In the genomic region with DNA sequence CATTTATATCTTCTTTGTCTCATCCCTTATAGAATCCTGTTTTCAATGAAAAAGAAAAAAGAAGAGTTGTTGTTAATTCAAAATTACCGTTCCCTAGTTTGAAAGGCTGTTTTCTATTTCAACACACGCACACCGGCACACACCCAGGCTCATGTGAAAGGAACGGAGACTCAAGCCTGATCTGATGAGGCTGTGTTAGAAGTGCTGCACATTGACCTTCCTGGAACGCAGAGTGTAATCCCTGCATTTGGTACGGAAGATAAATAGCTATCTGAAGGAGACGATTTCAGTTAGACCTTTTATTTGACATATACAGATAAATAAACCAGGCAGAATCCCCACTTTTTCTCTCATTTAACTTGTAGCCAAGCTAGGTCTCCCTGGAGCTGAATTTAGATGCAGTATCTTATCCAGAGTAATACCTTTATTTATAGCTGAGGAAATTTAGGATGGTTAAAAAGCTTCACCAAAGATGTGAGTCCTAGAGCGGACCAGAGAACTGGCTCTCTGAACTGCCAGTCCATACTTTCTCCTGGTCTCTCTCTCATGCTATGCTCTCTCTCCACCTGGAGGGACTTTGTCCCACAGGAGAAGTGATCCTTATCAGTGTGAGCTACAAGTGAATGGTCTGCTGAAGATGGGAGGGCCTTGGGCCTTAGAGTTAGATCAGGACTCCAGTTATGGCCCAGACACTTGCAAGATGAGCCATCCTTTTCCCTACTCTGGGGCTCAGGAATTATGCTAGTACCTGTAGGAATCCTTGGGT, we compare ENCODE assay signal across 16 cellular contexts. TPM values are rescaled to one million over a fixed set of nuclear protein-coding genes. Genes with fewer than 3 reads are reported as not detected.
DNase-seq lines count a peak whose midpoint lies in the region; ATAC-seq, FAIRE-seq and TF ChIP-seq lines count a peak whose summit lies in the region.
"Had no signal": no experiment of that assay in that cellular context is flagged by ENCODE, and none has a peak within 500 bp of the region (broad histone marks: within the 10 kb centered on the region; RNA-seq: fewer than 3 reads in every experiment).

No MANE protein-coding gene starts in this region.

- DNase-seq in HepG2 (ENCODE audit: low spot score), result peak; percentile 13
- no peak for DNase-seq in right lobe of liver
- DNase-seq in fibroblast of villous mesenchyme (ENCODE audit: low read depth), result peak; percentile 72
- DNase-seq in nephron progenitor cell, result no peak
- no peak for DNase-seq in A172 (ENCODE audit: low spot score)
- no peak for DNase-seq in glutamatergic neuron
- DNase-seq: BE2C; CD4-positive, alpha-beta memory T cell; DMS79; GM23248 had no signal

- no peak overlapping the region for H3K4me3 ChIP-seq in HepG2 (replicated peaks in 1 of 3; ENCODE audit: insufficient read depth in 1 of 3, low read depth in 2 of 3, low read length in 3 of 3)
- no peak overlapping the region for H3K4me3 ChIP-seq in right lobe of liver
- no peak overlapping the region for H3K4me3 ChIP-seq in fibroblast of villous mesenchyme (ENCODE audit: low read depth, low read length)
- H3K4me3 ChIP-seq: A549, GM12878, GM23248 had no signal

- CTCF ChIA-PET in HepG2 (lab: Yijun Ruan, JAX; ENCODE audit: low intra/inter-chr PET ratio, low total read pairs), result no interaction called here

- H3K4me1 ChIP-seq in HepG2 (ENCODE audit: insufficient read depth, low read length), result peaks cover 12% of the 10 kb centered on the region
- no peaks in the 10 kb centered on the region for H3K4me1 ChIP-seq in right lobe of liver
- H3K4me1 ChIP-seq: A549, BE2C had no signal

- in situ Hi-C loops in HepG2 (cut with HindIII; ENCODE audit: extremely low pct_ligation_motif_present, low pct_unique_long_range_greater_than_20kb), result no loop called here

- H3K9me3 ChIP-seq in HepG2 (ENCODE audit: low read length) (no peaks in the 10 kb centered on the region), right lobe of liver (no peaks in the 10 kb centered on the region)
- H3K9me3 ChIP-seq: A549, BE2C had no signal

- H3K79me2 ChIP-seq in HepG2 (ENCODE audit: insufficient read depth, low read length), result peaks cover 27% of the 10 kb centered on the region

- H3K27me3 Mint-ChIP-seq in nephron progenitor cell (ENCODE audit: low read depth, poor library complexity) (no peaks in the 10 kb centered on the region), glutamatergic neuron (ENCODE audit: unreplicated experiment) (no peaks in the 10 kb centered on the region)
- H3K27me3 Mint-ChIP-seq: CD4-positive, alpha-beta memory T cell had no signal

- H3K27ac Mint-ChIP-seq in nephron progenitor cell (peak overlapping the region; percentile 43), glutamatergic neuron (ENCODE audit: unreplicated experiment) (no peak overlapping the region)

- no peak for TF ChIP-seq POLR2A in HepG2 (IDR thresholded peaks at IDR 0.05; ENCODE audit: insufficient read depth in 1 of 2, low read depth in 2 of 2, low read length in 2 of 2)
- no peak for TF ChIP-seq POLR2A in right lobe of liver (IDR thresholded peaks at IDR 0.05)

- BruUV-seq in HepG2 (replicated peaks; lab: Mats Ljungman, UMichigan), result TSS peak; percentile 15

- no peak overlapping the region for H3K27ac ChIP-seq in HepG2 (ENCODE audit: extremely low read length, insufficient read depth, low read length)
- H3K27ac ChIP-seq in right lobe of liver, result no peak overlapping the region
- H3K27ac ChIP-seq: A549, C4-2B had no signal

- H3K27me3 ChIP-seq in HepG2 (ENCODE audit: control insufficient read depth in 1 of 2, insufficient read depth in 2 of 2, low read length in 2 of 2) (no peaks in the 10 kb centered on the region), right lobe of liver (no peaks in the 10 kb centered on the region)
- H3K27me3 ChIP-seq: BE2C had no signal

- TF ChIP-seq RAD21 in HepG2 (CRISPR knock-in tag; IDR thresholded peaks at IDR 0.05), result no peak

- no peak overlapping the region for H2AFZ ChIP-seq in HepG2 (ENCODE audit: low read length)
- H2AFZ ChIP-seq: GM23248 had no signal

- H4K20me1 ChIP-seq in HepG2 (ENCODE audit: insufficient read depth, low read length), result no peaks in the 10 kb centered on the region

- intact Hi-C loops in HepG2 (cut with micrococcal nuclease; ENCODE audit: unreplicated experiment), result no loop called here
- intact Hi-C loops in right lobe of liver (cut with DNase I), result no loop called here

- H3K36me3 Mint-ChIP-seq in nephron progenitor cell (ENCODE audit: low read depth) (peaks cover 44% of the 10 kb centered on the region), glutamatergic neuron (ENCODE audit: unreplicated experiment) (peaks cover 6% of the 10 kb centered on the region)

- no peak overlapping the region for H3K9ac ChIP-seq in HepG2 (ENCODE audit: insufficient read depth, low read depth, low read length)
- H3K9ac ChIP-seq: GM23248 had no signal

- peak; percentile 12 for FAIRE-seq in HepG2 (lab: Jason Lieb, UNC)
- FAIRE-seq: A549, GM12878, GM18507, H54 had no signal

- no peak overlapping the region for H3K4me2 ChIP-seq in HepG2 (ENCODE audit: low read depth, low read length)
- H3K4me2 ChIP-seq: A549 had no signal

- H3K4me1 Mint-ChIP-seq in nephron progenitor cell (no peaks in the 10 kb centered on the region), glutamatergic neuron (ENCODE audit: low read depth, unreplicated experiment) (peaks cover 8% of the 10 kb centered on the region)

- ATAC-seq in HepG2 (peak; percentile 74), right lobe of liver (no peak), HG02588 (IDR thresholded peaks at IDR 0.05; ENCODE audit: unreplicated experiment) (no peak)
- ATAC-seq: A549, GM12878 had no signal

- TF ChIP-seq EP300 in HepG2 (IDR thresholded peaks at IDR 0.05; ENCODE audit: low read depth in 2 of 2, low read length in 2 of 2), result no peak
- no peak for TF ChIP-seq EP300 in HepG2 (CRISPR knock-in tag; IDR thresholded peaks at IDR 0.05; ENCODE audit: borderline replicate concordance)

- no peak for TF ChIP-seq CTCF in HepG2 (CRISPR knock-in tag; IDR thresholded peaks at IDR 0.05)
- TF ChIP-seq CTCF in right lobe of liver (IDR thresholded peaks at IDR 0.05), result no peak
- no peak for TF ChIP-seq CTCF in fibroblast of villous mesenchyme (IDR thresholded peaks at IDR 0.05; ENCODE audit: insufficient read depth, low read depth, low read length)
- TF ChIP-seq CTCF in nephron progenitor cell (IDR thresholded peaks at IDR 0.05), result no peak
- TF ChIP-seq CTCF in glutamatergic neuron (IDR thresholded peaks at IDR 0.05; ENCODE audit: partially characterized antibody, unreplicated experiment), result no peak

- 95% methylated on average over 8 of the region's 8 CpGs for WGBS in HepG2 (ENCODE audit: low lambda C conversion rate)
- WGBS in right lobe of liver (ENCODE audit: insufficient coverage, low coverage, low lambda C conversion rate, missing lambda C conversion rate), result 82% methylated on average over 8 of the region's 8 CpGs

- H3K9me3 Mint-ChIP-seq in nephron progenitor cell (peaks cover 8% of the 10 kb centered on the region), glutamatergic neuron (ENCODE audit: unreplicated experiment) (peaks cover 2% of the 10 kb centered on the region)

- H3K36me3 ChIP-seq in HepG2 (replicated peaks in 1 of 2; ENCODE audit: control insufficient read depth in 1 of 2, insufficient read depth in 2 of 2, low read length in 2 of 2) (no peaks in the 10 kb centered on the region; a peak in 1 of 5 replicates), right lobe of liver (no peaks in the 10 kb centered on the region)
- H3K36me3 ChIP-seq: BE2C had no signal

- POLR2A ChIA-PET in HepG2 (lab: Yijun Ruan, JAX), result no interaction called here

- no peak overlapping the region for H3K4me3 Mint-ChIP-seq in nephron progenitor cell
- H3K4me3 Mint-ChIP-seq in glutamatergic neuron (ENCODE audit: unreplicated experiment), result no peak overlapping the region

TF ChIP-seq in HepG2, 621 proteins besides CTCF, POLR2A, EP300 and RAD21:
- TF ChIP-seq CBX2 (IDR thresholded peaks at IDR 0.05; ENCODE audit: low read depth, low read length) (no peak), CBX2 (CRISPR knock-in tag; IDR thresholded peaks at IDR 0.05; ENCODE audit: low read depth) (no peak), HNF4A (CRISPR knock-in tag; IDR thresholded peaks at IDR 0.05) (peak; percentile 59; the same call in 1 of the 2 replicates)

RNA-seq across cellular contexts. Expression of a gene that starts 30.6 kb away (rescaled TPM):
- total RNA-seq in HepG2 (2016; rRNA removed; fragmentation: Illumina TruSeq; extraction: Trizol), result 33.6 and 40.1 TPM in 2 replicates
- total RNA-seq in HepG2 (2016; cell fraction: cytosol; rRNA removed; fragmentation: Illumina TruSeq; extraction: Trizol; ENCODE audit: low read depth), result 66.8 and 68.7 TPM in 2 replicates
- total RNA-seq in HepG2 (2016; cell fraction: insoluble cytoplasmic fraction; rRNA removed; fragmentation: Illumina TruSeq; extraction: Trizol), result 37.5 and 40.8 TPM in 2 replicates
- 38.1 and 58.6 TPM in 2 replicates for total RNA-seq in HepG2 (2016; cell fraction: membrane; rRNA removed; fragmentation: Illumina TruSeq; extraction: Trizol)
- total RNA-seq in HepG2 (2016; cell fraction: nucleus; rRNA removed; fragmentation: Illumina TruSeq; extraction: Trizol), result 50.7 and 54.4 TPM in 2 replicates
- 12.9 and 15.4 TPM in 2 replicates for polyA plus RNA-seq in HepG2 (2011; rRNA removed)
- 6.9 and 9.0 TPM in 2 replicates for polyA plus RNA-seq in HepG2 (2011; cell fraction: cytosol; rRNA removed)
- polyA plus RNA-seq in HepG2 (2011; cell fraction: nucleus; rRNA removed), result 35.9 and 37.8 TPM in 2 replicates
- polyA plus RNA-seq in HepG2 (2012), result 16.6 and 19.8 TPM in 2 replicates
- polyA plus RNA-seq in HepG2 (2016; cell fraction: cytosol; fragmentation: Illumina TruSeq; extraction: Trizol; ENCODE audit: low read depth), result 1.1 TPM in 2 replicates
- polyA plus RNA-seq in HepG2 (2016; cell fraction: insoluble cytoplasmic fraction; fragmentation: Illumina TruSeq; extraction: Trizol; ENCODE audit: low read depth), result 25.1 and 26.7 TPM in 2 replicates
- polyA plus RNA-seq in HepG2 (2016; cell fraction: membrane; fragmentation: Illumina TruSeq; extraction: Trizol; ENCODE audit: low read depth), result 3.2 and 4.4 TPM in 2 replicates
- 51.7 and 52.1 TPM in 2 replicates for polyA plus RNA-seq in HepG2 (2016; cell fraction: nucleus; fragmentation: Illumina TruSeq; extraction: Trizol; ENCODE audit: insufficient read depth, low read depth)
- polyA minus RNA-seq in HepG2 (2011; rRNA and poly(A)+ RNA removed; ENCODE audit: low replicate concordance), result 16.6 and 30.1 TPM in 2 replicates
- polyA minus RNA-seq in HepG2 (2011; cell fraction: cytosol; rRNA and poly(A)+ RNA removed), result 16.9 and 18.6 TPM in 2 replicates
- polyA minus RNA-seq in HepG2 (2011; cell fraction: nucleus; rRNA and poly(A)+ RNA removed), result 94.5 and 105 TPM in 2 replicates
- 10 to 100 TPM in 4 of 6 experiments, 1 to 10 TPM in 2; 9.4 to 20.5 (median 13.1) TPM for total RNA-seq in right lobe of liver
- total RNA-seq in fibroblast of villous mesenchyme, result 26.7 and 31.5 TPM in 2 replicates
- 17.8 and 19.5 TPM in 2 replicates for total RNA-seq in A172 (2014; rRNA removed; shearing (Covaris generic))
- 63.3 TPM for total RNA-seq in glutamatergic neuron (ENCODE audit: unreplicated experiment)

Comparison
In these comparisons a context has a peak if more than half of its experiments do, and no peak if none do; other contexts are left out.
1. DNase-seq: peak in HepG2 (single experiment) and fibroblast of villous mesenchyme (single experiment); none in right lobe of liver (0 of 3), nephron progenitor cell (single experiment), A172 (single experiment) and glutamatergic neuron (single experiment).